ENCODE assay signal across 8 cellular contexts in genomic region chr7:97971120-97971989, GRCh38. TPM values are rescaled to one million over a fixed set of nuclear protein-coding genes. Genes with fewer than 3 reads are reported as not detected.
DNase-seq lines count a peak whose midpoint lies in the region; TF ChIP-seq lines count a peak whose summit lies in the region.

No MANE protein-coding gene starts in this region.

- no peaks in the 10 kb centered on the region for H4K20me1 ChIP-seq in GM23248 (ENCODE audit: insufficient read depth)

- DNase-seq in NCI-H748 (lab: John Stamatoyannopoulos, UW; ENCODE audit: unreplicated experiment): peak; percentile 53
- DNase-seq in NCI-H748 treated with DMSO at 0.1 percent for 48 hours (lab: John Stamatoyannopoulos, UW): no peak
- DNase-seq in GM23248: peak; percentile 45
- peak; percentile 67 for DNase-seq in KBM-7
- DNase-seq in activated CD4-positive, alpha-beta T cell treated with anti-CD3 and anti-CD28 coated beads, Interleukin-2, amount 10 ng/mL, durations not matched to agents 24 days and 14 days: no peak
- peak; percentile 16 for DNase-seq in fibroblast of gingiva (ENCODE audit: low read depth)
- DNase-seq in nephron progenitor cell: no peak
- no peak for DNase-seq in T1000 (lab: John Stamatoyannopoulos, UW)

- H3K9me2 ChIP-seq in GM23248 (ENCODE audit: insufficient read depth): no peaks in the 10 kb centered on the region

- peak overlapping the region; percentile 96 for H3K4me3 Mint-ChIP-seq in activated CD4-positive, alpha-beta T cell treated with anti-CD3 and anti-CD28 coated beads, Interleukin-2, amount 10 ng/mL, durations not matched to agents 24 days and 14 days
- peak overlapping the region; percentile 97 for H3K4me3 Mint-ChIP-seq in nephron progenitor cell

- peak overlapping the region; percentile 86 for H3K4me3 ChIP-seq in GM23248

- no peak for TF ChIP-seq CTCF in nephron progenitor cell (IDR thresholded peaks at IDR 0.05)

- peak overlapping the region; percentile 95 for H3K27ac Mint-ChIP-seq in activated CD4-positive, alpha-beta T cell treated with anti-CD3 and anti-CD28 coated beads, Interleukin-2, amount 10 ng/mL, durations not matched to agents 24 days and 14 days
- no peak overlapping the region for H3K27ac Mint-ChIP-seq in nephron progenitor cell

- peak overlapping the region; percentile 99 for H2AFZ ChIP-seq in GM23248

- H3K27me3 ChIP-seq in GM23248 (replicated peaks; ENCODE audit: insufficient read depth): no peaks in the 10 kb centered on the region

- peaks cover 5% of the 10 kb centered on the region; the same call in 1 of the 2 replicates for H3K4me1 ChIP-seq in GM23248 (ENCODE audit: insufficient read depth)

- H3K4me2 ChIP-seq in GM23248 (ENCODE audit: unreplicated experiment): peak overlapping the region; percentile 77

- 25 to 28% methylated on average over 26 of the region's 26 CpGs for WGBS in GM23248 (ENCODE audit: low coverage in 1 of 2, low lambda C conversion rate in 2 of 2, missing lambda C conversion rate in 2 of 2), 2 experiments

- H3F3A ChIP-seq in GM23248 (ENCODE audit: insufficient read depth): no peaks in the 10 kb centered on the region

- 0 out of 2 replicates have a peak overlapping the region, but pooled peaks have one; percentile 11 for H3K27ac ChIP-seq in GM23248

- H3K4me1 Mint-ChIP-seq in activated CD4-positive, alpha-beta T cell treated with anti-CD3 and anti-CD28 coated beads, Interleukin-2, amount 10 ng/mL, durations not matched to agents 24 days and 14 days: peaks cover 12% of the 10 kb centered on the region
- H3K4me1 Mint-ChIP-seq in nephron progenitor cell: peaks cover 15% of the 10 kb centered on the region

- intact Hi-C loops in activated CD4-positive, alpha-beta T cell treated with anti-CD3 and anti-CD28 coated beads, Interleukin-2, amount 10 ng/mL, durations not matched to agents 24 days and 14 days (cut with micrococcal nuclease): loop anchor here (1.0 to 5.0 kb wide), 4 partner anchors 99 to 1649 kb away; partner anchors contain the start of genes ASNS, LMTK2, SDHAF3 and SLC25A13

- H3K9me3 Mint-ChIP-seq in activated CD4-positive, alpha-beta T cell treated with anti-CD3 and anti-CD28 coated beads, Interleukin-2, amount 10 ng/mL, durations not matched to agents 24 days and 14 days: peaks cover 7% of the 10 kb centered on the region
- peaks cover 6% of the 10 kb centered on the region for H3K9me3 Mint-ChIP-seq in nephron progenitor cell

- H3K36me3 ChIP-seq in GM23248 (ENCODE audit: low read depth): no peaks in the 10 kb centered on the region

- peaks cover 32% of the 10 kb centered on the region for H3K36me3 Mint-ChIP-seq in activated CD4-positive, alpha-beta T cell treated with anti-CD3 and anti-CD28 coated beads, Interleukin-2, amount 10 ng/mL, durations not matched to agents 24 days and 14 days (ENCODE audit: low read depth)
- H3K36me3 Mint-ChIP-seq in nephron progenitor cell (ENCODE audit: low read depth): peaks cover 40% of the 10 kb centered on the region

- H3K9me3 ChIP-seq in GM23248 (ENCODE audit: low read depth): no peaks in the 10 kb centered on the region

- in situ Hi-C loops in GM23248 (cut with MboI) (no loop called here), KBM-7 (cut with MboI; ENCODE audit: low pct_unique_long_range_greater_than_20kb, low sequenced_read_pairs) (no loop called here)

- H3K9ac ChIP-seq in GM23248: peak overlapping the region; percentile 72

- peaks cover 2% of the 10 kb centered on the region for H3K27me3 Mint-ChIP-seq in activated CD4-positive, alpha-beta T cell treated with anti-CD3 and anti-CD28 coated beads, Interleukin-2, amount 10 ng/mL, durations not matched to agents 24 days and 14 days
- H3K27me3 Mint-ChIP-seq in nephron progenitor cell (ENCODE audit: low read depth, poor library complexity): peaks cover 22% of the 10 kb centered on the region

- H3K79me2 ChIP-seq in GM23248 (ENCODE audit: insufficient read depth): peaks cover 24% of the 10 kb centered on the region

RNA-seq across cellular contexts. Expression of gene OCM2, which starts 18.6 kb away (rescaled TPM):
- not detected in 2 replicates for total RNA-seq in GM23248 (2014; rRNA removed; shearing (Covaris generic))
- not detected in 2 replicates for polyA plus RNA-seq in GM23248 (2016; fragmentation: Nextera tagmentation; extraction: Ambion mirVana)
- total RNA-seq in activated CD4-positive, alpha-beta T cell treated with anti-CD3 and anti-CD28 coated beads, Interleukin-2, amount 10 ng/mL, durations not matched to agents 24 days and 14 days: not detected in 2 replicates

Comparison
In these comparisons a context has a peak if more than half of its experiments do, and no peak if none do; other contexts are left out.
1. DNase-seq: peak in NCI-H748 (single experiment), GM23248 (single experiment), KBM-7 (single experiment) and fibroblast of gingiva (single experiment); none in NCI-H748 treated with DMSO at 0.1 percent for 48 hours (single experiment), activated CD4-positive, alpha-beta T cell treated with anti-CD3 and anti-CD28 coated beads, Interleukin-2, amount 10 ng/mL, durations not matched to agents 24 days and 14 days (single experiment), nephron progenitor cell (single experiment) and T1000 (single experiment).